8 cellular contexts compared by ENCODE assay signal in the genomic region with DNA sequence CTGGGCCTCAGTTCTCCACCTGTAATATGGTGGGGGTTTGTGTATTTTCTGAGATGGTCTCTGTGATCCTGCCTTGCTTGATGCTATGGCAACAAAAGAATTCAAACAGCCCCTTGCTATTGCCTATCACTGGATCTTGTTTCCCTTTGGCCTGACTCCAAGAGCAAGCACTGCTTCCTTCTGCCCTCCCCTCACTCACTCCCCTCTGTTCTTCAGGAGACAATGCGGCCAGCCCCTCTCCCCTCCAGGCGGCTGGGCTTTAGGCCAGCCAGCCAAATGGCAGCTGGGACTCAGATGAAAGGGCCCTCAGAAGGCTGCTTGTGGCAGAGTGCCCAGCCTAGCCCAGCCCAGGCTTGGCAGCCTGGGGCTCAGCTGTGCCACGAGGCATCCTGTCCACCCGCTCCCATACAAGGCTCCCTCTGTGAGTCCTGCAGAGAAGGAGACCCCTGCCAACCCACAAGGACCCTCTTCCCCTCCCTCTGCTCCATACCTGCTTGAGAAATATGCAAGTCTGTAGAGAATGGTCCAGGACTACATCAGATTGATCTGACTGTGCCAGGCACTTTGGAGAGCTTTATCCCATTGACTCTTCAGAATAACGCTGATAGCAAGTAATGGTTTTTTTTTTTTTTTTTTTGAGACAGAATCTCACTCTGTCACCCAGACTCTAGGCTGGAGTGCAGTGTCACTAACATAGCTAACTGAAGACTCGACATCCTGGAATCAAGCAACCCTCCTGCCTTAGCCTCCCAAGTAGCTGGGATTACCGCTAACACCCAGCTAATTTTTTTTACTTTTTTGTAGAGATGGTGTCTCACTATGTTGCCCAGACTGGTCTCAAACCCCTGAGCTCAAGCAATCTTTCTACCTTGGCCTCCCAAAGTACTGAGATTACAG. TPM values are rescaled to one million over a fixed set of nuclear protein-coding genes. Genes with fewer than 3 reads are reported as not detected.
A peak's percentile ranks its signal among the peaks of the same experiment; 100 is the strongest.
DNase-seq lines count a peak whose midpoint lies in the region; ATAC-seq and TF ChIP-seq lines count a peak whose summit lies in the region.

No MANE protein-coding gene starts in this region.

- no peaks in the 10 kb centered on the region for H3K9me3 ChIP-seq in cardiac muscle cell (ENCODE audit: low read depth)
- H3K9me3 ChIP-seq in ascending aorta, result no peaks in the 10 kb centered on the region

- ATAC-seq in sciatic nerve (peak; percentile 91), HG03280 (IDR thresholded peaks at IDR 0.05; ENCODE audit: unreplicated experiment) (no peak), HG03039 (IDR thresholded peaks at IDR 0.05; ENCODE audit: unreplicated experiment) (no peak)

- peak; percentile 18 for DNase-seq in LNCaP clone FGC (ENCODE audit: low read depth)
- peak; percentile 92 for DNase-seq in SHP77 treated with DMSO at 0.1 percent for 48 hours (lab: John Stamatoyannopoulos, UW)
- DNase-seq in cardiac muscle cell (ENCODE audit: low read depth in 1 of 2, low spot score in 1 of 2), result peak; percentile 49 to 87
- peak; percentile 77 for DNase-seq in sciatic nerve (ENCODE audit: low spot score)
- no peak for DNase-seq in ascending aorta (ENCODE audit: low spot score in 2 of 2)
- no peak for DNase-seq in effector CD8-positive, alpha-beta T cell (lab: John Stamatoyannopoulos, UW)

- H3K36me3 ChIP-seq in cardiac muscle cell (no peaks in the 10 kb centered on the region), ascending aorta (no peaks in the 10 kb centered on the region)

- peaks cover 8% of the 10 kb centered on the region for H3K4me1 ChIP-seq in cardiac muscle cell (ENCODE audit: low read depth)
- peaks cover 0 to 7% of the 10 kb centered on the region in 2 donors for H3K4me1 ChIP-seq in ascending aorta

- H3K27ac ChIP-seq in cardiac muscle cell (peak overlapping the region; percentile 21), ascending aorta (no peak overlapping the region)

- intact Hi-C loops in sciatic nerve (cut with DNase I) (no loop called here), ascending aorta (cut with DNase I) (no loop called here)

- H3K27me3 ChIP-seq in cardiac muscle cell (no peaks in the 10 kb centered on the region), ascending aorta (no peaks in the 10 kb centered on the region)

- H3K4me3 ChIP-seq in LNCaP clone FGC (ENCODE audit: low read depth, low read length), result no peak overlapping the region
- no peak overlapping the region for H3K4me3 ChIP-seq in cardiac muscle cell
- no peak overlapping the region for H3K4me3 ChIP-seq in ascending aorta

- TF ChIP-seq CTCF in LNCaP clone FGC (IDR thresholded peaks at IDR 0.05; ENCODE audit: control insufficient read depth, extremely low read depth, insufficient read depth), result no peak
- TF ChIP-seq CTCF in cardiac muscle cell (IDR thresholded peaks at IDR 0.05; ENCODE audit: low read depth, low read length), result no peak
- no peak for TF ChIP-seq CTCF in ascending aorta (IDR thresholded peaks at IDR 0.05)

RNA-seq across cellular contexts. Expression of a gene that starts 7.6 kb away (rescaled TPM):
- 0.45 and 0.81 TPM in 2 replicates for total RNA-seq in cardiac muscle cell
- 0.23 and 0.96 TPM in 2 replicates for polyA plus RNA-seq in cardiac muscle cell
- total RNA-seq in sciatic nerve, result 4.0 TPM
- total RNA-seq in ascending aorta, result 0.96 TPM

RNA-seq across cellular contexts. Expression of a gene that starts 33.0 kb away (rescaled TPM):
- total RNA-seq in cardiac muscle cell (not detected in 2 replicates), sciatic nerve (39.4 TPM), ascending aorta (not detected)
- 0.44 TPM in 1 of 2 replicates, not detected in the other for polyA plus RNA-seq in cardiac muscle cell

RNA-seq across cellular contexts. Expression of a gene that starts 36.2 kb away (rescaled TPM):
- total RNA-seq in cardiac muscle cell (27.4 and 30.5 TPM in 2 replicates), sciatic nerve (49.1 TPM), ascending aorta (10.7 TPM)
- polyA plus RNA-seq in cardiac muscle cell, result 29.4 and 31.4 TPM in 2 replicates

RNA-seq across cellular contexts. Expression of a gene that starts 49.0 kb away (rescaled TPM):
- total RNA-seq in cardiac muscle cell (123 and 247 TPM in 2 replicates), sciatic nerve (123 TPM), ascending aorta (112 TPM)
- polyA plus RNA-seq in cardiac muscle cell, result 574 and 689 TPM in 2 replicates

Comparison
In these comparisons a context has a peak if more than half of its experiments do, and no peak if none do; other contexts are left out.
1. DNase-seq: peak in LNCaP clone FGC (single experiment), SHP77 treated with DMSO at 0.1 percent for 48 hours (single experiment), cardiac muscle cell (2 of 2) and sciatic nerve (single experiment); none in ascending aorta (0 of 2) and effector CD8-positive, alpha-beta T cell (single experiment).
2. RNA of a gene that starts 33.0 kb away (total RNA-seq): 39.4 TPM in sciatic nerve (single experiment); not detected in cardiac muscle cell and not detected in ascending aorta (single experiment); every median in the first group is over 10 times any median in the second.